Comparison of ENCODE assay signal across 19 cellular contexts in the genomic region with DNA sequence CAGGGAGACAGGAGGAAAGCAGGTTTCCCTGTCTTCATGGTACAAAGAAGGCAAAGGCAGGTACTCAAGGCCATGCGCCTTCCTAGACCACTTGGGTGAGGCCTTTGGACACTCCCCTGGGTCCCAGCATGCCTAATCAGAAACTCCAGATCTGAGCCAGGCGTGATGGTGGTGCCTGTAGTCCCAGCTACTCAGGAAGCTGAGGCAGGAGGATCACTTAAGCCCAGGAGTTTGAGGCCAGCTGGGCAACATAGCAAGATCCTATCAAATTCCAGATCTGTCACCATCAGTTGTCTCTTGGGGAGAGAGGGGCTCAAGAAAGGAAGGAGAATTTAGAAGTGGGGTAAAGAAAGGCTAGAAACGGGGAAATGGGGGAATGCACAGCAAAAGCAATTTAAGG.
A peak's percentile ranks its signal among the peaks of the same experiment; 100 is the strongest.
DNase-seq lines count a peak whose midpoint lies in the region; ATAC-seq, FAIRE-seq and TF ChIP-seq lines count a peak whose summit lies in the region.
"Had no signal": no experiment of that assay in that cellular context is flagged by ENCODE, and none has a peak within 500 bp of the region (broad histone marks: within the 10 kb centered on the region; RNA-seq: fewer than 3 reads in every experiment).

No MANE protein-coding gene starts in this region.

- no TSS peak for BruUV-seq in OCI-LY7 (replicated peaks; lab: Mats Ljungman, UMichigan)

- H3K4me1 ChIP-seq in HEK293 (ENCODE audit: control insufficient read depth, insufficient read depth, low read length), result no peaks in the 10 kb centered on the region
- H3K4me1 ChIP-seq in body of pancreas, result peaks cover 60% of the 10 kb centered on the region
- H3K4me1 ChIP-seq in small intestine (ENCODE audit: control insufficient read depth in 2 of 2, insufficient read depth in 1 of 2, low read depth in 1 of 2, low read length in 1 of 2), result peaks cover 0 to 14% of the 10 kb centered on the region in 2 donors
- H3K4me1 ChIP-seq in OCI-LY7 (ENCODE audit: insufficient read depth, low read length, poor library complexity, severe bottlenecking), result peaks cover 9% of the 10 kb centered on the region
- H3K4me1 ChIP-seq: adrenal gland had no signal

- no peaks in the 10 kb centered on the region for H3K36me3 ChIP-seq in HEK293 (ENCODE audit: control insufficient read depth in 2 of 2, insufficient read depth in 1 of 2, low read length in 2 of 2)
- H3K36me3 ChIP-seq in body of pancreas (replicated peaks in 1 of 2; ENCODE audit: insufficient read depth in 1 of 2, low read depth in 2 of 2), result no peaks in the 10 kb centered on the region
- H3K36me3 ChIP-seq in small intestine (ENCODE audit: control insufficient read depth in 2 of 2, insufficient read depth in 2 of 2, low read length in 2 of 2), result no peaks in the 10 kb centered on the region
- H3K36me3 ChIP-seq in OCI-LY7 (ENCODE audit: insufficient read depth, low read length), result no peaks in the 10 kb centered on the region
- H3K36me3 ChIP-seq: adrenal gland, ovary had no signal

- H3K36me3 Mint-ChIP-seq in mesothelial cell of epicardium, result no peaks in the 10 kb centered on the region
- H3K36me3 Mint-ChIP-seq: CD4-positive, CD25-positive, alpha-beta regulatory T cell had no signal

- DNase-seq in body of pancreas (no peak), mesothelial cell of epicardium (ENCODE audit: low spot score in 2 of 2, unreplicated experiment in 2 of 2) (no peak), small intestine (no peak), OCI-LY7 (ENCODE audit: low spot score) (no peak), glomerular visceral epithelial cell (ENCODE audit: extremely low spot score) (no peak), CD1c-positive myeloid dendritic cell (ENCODE audit: extremely low spot score) (no peak)
- no peak for DNase-seq in NK-92 treated with Interleukin-12 subunit alpha and Interleukin-12 subunit beta, amount 100 ng/mL, for 24 hours (lab: John Stamatoyannopoulos, UW)
- DNase-seq: activated CD4-positive, alpha-beta T cell treated with anti-CD3 and anti-CD28 coated beads for 48 hours; activated effector memory CD4-positive, alpha-beta T cell treated with Interleukin-2 at 50 U/mL for 16 hours; adrenal gland; CD4-positive, CD25-positive, alpha-beta regulatory T cell; DND-41; left colon; NCI-H1417 treated with DMSO at 0.1 percent for 48 hours; ovary; stimulated activated CD4-positive, alpha-beta T cell treated with anti-CD3 and anti-CD28 coated beads, Interleukin-12 subunit alpha, Interleukin-12 subunit beta, amount 100 ng/mL, for 4 hours; SW 1271 had no signal

- no peaks in the 10 kb centered on the region for H3K9me3 ChIP-seq in HEK293 (ENCODE audit: control insufficient read depth, insufficient read depth, low read depth, low read length)
- no peaks in the 10 kb centered on the region for H3K9me3 ChIP-seq in body of pancreas
- no peaks in the 10 kb centered on the region for H3K9me3 ChIP-seq in small intestine (ENCODE audit: control insufficient read depth, low read depth)
- H3K9me3 ChIP-seq in OCI-LY7 (ENCODE audit: low read length), result no peaks in the 10 kb centered on the region
- H3K9me3 ChIP-seq: adrenal gland, ovary had no signal

- H3K9me3 Mint-ChIP-seq in mesothelial cell of epicardium, result no peaks in the 10 kb centered on the region
- H3K9me3 Mint-ChIP-seq: CD4-positive, CD25-positive, alpha-beta regulatory T cell had no signal

- POLR2A ChIA-PET in HEK293 (lab: Yijun Ruan, JAX) (no interaction called here), OCI-LY7 (lab: Charles Lee) (no interaction called here)

- CTCF ChIA-PET in HEK293 (lab: Yijun Ruan, JAX) (no interaction called here), OCI-LY7 (lab: Charles Lee; ENCODE audit: unreplicated experiment) (no interaction called here)

- H2AFZ ChIP-seq in OCI-LY7 (ENCODE audit: low read length), result no peak overlapping the region

- TF ChIP-seq POLR2A in body of pancreas (IDR thresholded peaks at IDR 0.05), result no peak

- H3K27ac ChIP-seq in HEK293 (ENCODE audit: extremely low read depth, low read depth, low read length) (no peak overlapping the region), body of pancreas (peak overlapping the region; percentile 47 to 98 (median 90)), small intestine (ENCODE audit: low read depth in 1 of 2, low read length in 1 of 2) (peak overlapping the region; percentile 78 to 92), OCI-LY7 (ENCODE audit: low read depth, low read length, poor library complexity, severe bottlenecking) (no peak overlapping the region)

- 83 to 91% methylated on average over 3 of the region's 3 CpGs for WGBS in body of pancreas, 2 donors
- WGBS in small intestine, 3 donors, result 72 to 94% (median 90%) methylated on average over 3 of the region's 3 CpGs

- TF ChIP-seq CTCF in HEK293 (tag by site-specific recombination; IDR thresholded peaks at IDR 0.05), result no peak
- TF ChIP-seq CTCF in body of pancreas (IDR thresholded peaks at IDR 0.05), result no peak
- no peak for TF ChIP-seq CTCF in mesothelial cell of epicardium (IDR thresholded peaks at IDR 0.05; ENCODE audit: unreplicated experiment)
- no peak for TF ChIP-seq CTCF in OCI-LY7 (conservative IDR thresholded peaks at IDR 0.05; ENCODE audit: low read length)

- intact Hi-C loops in body of pancreas (cut with DNase I) (no loop called here), OCI-LY7 (cut with micrococcal nuclease; ENCODE audit: unreplicated experiment) (no loop called here)

- no peak for FAIRE-seq in small intestine (lab: Jason Lieb, UNC)
- FAIRE-seq: endometrium had no signal

- no peaks in the 10 kb centered on the region for H3K27me3 ChIP-seq in body of pancreas
- no peaks in the 10 kb centered on the region for H3K27me3 ChIP-seq in small intestine (ENCODE audit: control insufficient read depth in 2 of 2, insufficient read depth in 2 of 2, low read length in 2 of 2)
- H3K27me3 ChIP-seq: adrenal gland, ovary had no signal

- no peaks in the 10 kb centered on the region for H3K79me2 ChIP-seq in OCI-LY7 (ENCODE audit: insufficient read depth, low read depth, low read length)

- H4K20me1 ChIP-seq in OCI-LY7 (ENCODE audit: insufficient read depth, low read length), result no peaks in the 10 kb centered on the region

- peak overlapping the region; percentile 100 for H3K27ac Mint-ChIP-seq in mesothelial cell of epicardium
- H3K27ac Mint-ChIP-seq: CD4-positive, CD25-positive, alpha-beta regulatory T cell had no signal

- no peak overlapping the region for H3K4me2 ChIP-seq in OCI-LY7 (ENCODE audit: low read length)

- no peak overlapping the region for H3K4me3 ChIP-seq in HEK293 (ENCODE audit: low read depth, low read length)
- no peak overlapping the region for H3K4me3 ChIP-seq in body of pancreas
- no peak overlapping the region for H3K4me3 ChIP-seq in small intestine (ENCODE audit: low read depth in 1 of 2, low read length in 2 of 2)
- H3K4me3 ChIP-seq in OCI-LY7 (ENCODE audit: low read depth, low read length, poor library complexity, severe bottlenecking), result no peak overlapping the region
- H3K4me3 ChIP-seq: adrenal gland, ovary had no signal

- H3K4me1 Mint-ChIP-seq in mesothelial cell of epicardium, result peaks cover 41% of the 10 kb centered on the region
- H3K4me1 Mint-ChIP-seq: CD4-positive, CD25-positive, alpha-beta regulatory T cell had no signal

- no peaks in the 10 kb centered on the region for H3K9me2 ChIP-seq in OCI-LY7 (ENCODE audit: insufficient read depth, low read length)

- H3K27me3 Mint-ChIP-seq in mesothelial cell of epicardium (ENCODE audit: low read depth), result no peaks in the 10 kb centered on the region

- no peak overlapping the region for H3K4me3 Mint-ChIP-seq in mesothelial cell of epicardium

- ATAC-seq in body of pancreas, result no peak

TF ChIP-seq in HEK293, 187 proteins besides CTCF, POLR2A, EP300 and RAD21:
- TF ChIP-seq ZNF121 (tag by site-specific recombination; IDR thresholded peaks at IDR 0.05), result peak; percentile 52; the same call in 1 of the 2 replicates
- no peak for TF ChIP-seq ZNF112 (tag by site-specific recombination; IDR thresholded peaks at IDR 0.05)
- TF ChIP-seq MZF1 (tag by site-specific recombination; IDR thresholded peaks at IDR 0.05; ENCODE audit: borderline replicate concordance), result no peak
- TF ChIP-seq, protein P1, sequence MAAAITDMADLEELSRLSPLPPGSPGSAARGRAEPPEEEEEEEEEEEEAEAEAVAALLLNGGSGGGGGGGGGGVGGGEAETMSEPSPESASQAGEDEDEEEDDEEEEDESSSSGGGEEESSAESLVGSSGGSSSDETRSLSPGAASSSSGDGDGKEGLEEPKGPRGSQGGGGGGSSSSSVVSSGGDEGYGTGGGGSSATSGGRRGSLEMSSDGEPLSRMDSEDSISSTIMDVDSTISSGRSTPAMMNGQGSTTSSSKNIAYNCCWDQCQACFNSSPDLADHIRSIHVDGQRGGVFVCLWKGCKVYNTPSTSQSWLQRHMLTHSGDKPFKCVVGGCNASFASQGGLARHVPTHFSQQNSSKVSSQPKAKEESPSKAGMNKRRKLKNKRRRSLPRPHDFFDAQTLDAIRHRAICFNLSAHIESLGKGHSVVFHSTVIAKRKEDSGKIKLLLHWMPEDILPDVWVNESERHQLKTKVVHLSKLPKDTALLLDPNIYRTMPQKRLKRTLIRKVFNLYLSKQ (tag by site-specific recombination; IDR thresholded peaks at IDR 0.05; ENCODE audit: borderline replicate concordance), result no peak
- TF ChIP-seq ZNF561 (tag by site-specific recombination; IDR thresholded peaks at IDR 0.05; ENCODE audit: borderline replicate concordance), result no peak
TF ChIP-seq in HEK293: peak in this region for 1.

Comparison
In these comparisons a context has a peak if more than half of its experiments do, and no peak if none do; other contexts are left out.
1. H3K27ac ChIP-seq: peak in body of pancreas (4 of 4) and small intestine (2 of 2); none in HEK293 (single experiment) and OCI-LY7 (single experiment).